ENCODE assay signal across 1 cellular context in the genomic region with DNA sequence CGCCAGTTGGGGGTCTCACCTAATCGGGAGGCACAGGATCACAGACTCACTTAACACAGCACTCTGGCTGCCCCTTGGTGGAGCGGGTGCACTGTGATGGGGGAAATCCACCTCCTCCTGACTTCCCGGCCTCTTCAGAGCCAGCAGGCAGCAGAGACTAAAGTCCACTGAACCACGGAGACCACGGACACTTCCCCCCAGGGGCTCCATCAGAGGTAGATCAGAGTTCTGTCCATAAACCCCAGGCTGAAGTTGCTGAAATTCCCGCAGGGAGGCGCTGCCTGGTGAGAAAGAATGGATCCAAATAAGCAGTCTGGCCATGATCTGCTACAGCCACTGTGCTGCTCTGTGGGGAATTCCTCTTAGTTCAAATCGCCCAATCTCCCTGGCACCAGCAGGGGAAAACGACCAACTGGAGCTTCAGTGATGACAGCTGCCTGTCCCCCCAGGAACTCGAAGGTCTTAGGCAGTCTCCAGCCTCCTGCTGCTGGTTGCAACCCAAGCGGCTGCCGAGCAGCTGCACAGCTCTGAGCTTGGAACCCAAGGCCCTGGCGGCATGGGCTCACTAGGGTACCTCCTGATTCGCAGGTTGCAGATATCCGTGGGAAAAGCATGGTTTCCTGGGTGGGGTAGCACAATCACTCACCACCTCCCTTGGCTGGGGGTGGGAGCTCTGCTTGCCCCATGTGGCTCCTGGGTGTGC.
TF ChIP-seq lines count a peak whose summit lies in the region.

No MANE protein-coding gene starts in this region.

TF ChIP-seq in HepG2, 621 proteins besides CTCF, POLR2A, EP300 and RAD21 (continued from another document):
- TF ChIP-seq ZSCAN31 (CRISPR knock-in tag; IDR thresholded peaks at IDR 0.05; ENCODE audit: low read depth) (no peak), ELF3 (CRISPR knock-in tag; IDR thresholded peaks at IDR 0.05) (no peak), RXRA (CRISPR knock-in tag; IDR thresholded peaks at IDR 0.05) (no peak), ZNF629 (CRISPR knock-in tag; conservative IDR thresholded peaks at IDR 0.05) (no peak), GABPB1 (CRISPR knock-in tag; IDR thresholded peaks at IDR 0.05) (no peak)
- TF ChIP-seq, protein P1, sequence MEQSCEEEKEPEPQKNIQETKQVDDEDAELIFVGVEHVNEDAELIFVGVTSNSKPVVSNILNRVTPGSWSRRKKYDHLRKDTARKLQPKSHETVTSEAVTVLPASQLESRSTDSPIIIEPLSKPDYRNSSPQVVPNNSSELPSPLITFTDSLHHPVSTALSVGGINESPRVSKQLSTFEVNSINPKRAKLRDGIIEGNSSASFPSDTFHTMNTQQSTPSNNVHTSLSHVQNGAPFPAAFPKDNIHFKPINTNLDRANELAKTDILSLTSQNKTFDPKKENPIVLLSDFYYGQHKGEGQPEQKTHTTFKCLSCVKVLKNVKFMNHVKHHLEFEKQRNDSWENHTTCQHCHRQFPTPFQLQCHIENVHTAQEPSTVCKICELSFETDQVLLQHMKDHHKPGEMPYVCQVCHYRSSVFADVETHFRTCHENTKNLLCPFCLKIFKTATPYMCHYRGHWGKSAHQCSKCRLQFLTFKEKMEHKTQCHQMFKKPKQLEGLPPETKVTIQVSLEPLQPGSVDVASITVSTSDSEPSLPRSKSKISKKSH (CRISPR knock-in tag; IDR thresholded peaks at IDR 0.05; ENCODE audit: borderline replicate concordance): no peak
